Comparison of ENCODE assay signal across 8 cellular contexts in genomic region chr19:14689598-14690503, GRCh38. TPM values are rescaled to one million over a fixed set of nuclear protein-coding genes. Genes with fewer than 3 reads are reported as not detected.
A peak's percentile ranks its signal among the peaks of the same experiment; 100 is the strongest.
DNase-seq lines count a peak whose midpoint lies in the region; ATAC-seq and TF ChIP-seq lines count a peak whose summit lies in the region.

Gene ZNF333 (plus strand): TSS chr19:14690048. CDS start chr19:14693492, 3,444 bp downstream.

- DNase-seq in AG20443 (ENCODE audit: low spot score) (peak; percentile 99), NCI-H446 treated with DMSO at 0.1 percent for 48 hours (lab: John Stamatoyannopoulos, UW) (peak; percentile 85), cerebellum (ENCODE audit: low spot score) (peak; percentile 96), kidney epithelial cell (ENCODE audit: low read depth) (peak; percentile 56)
- peak; percentile 94 for DNase-seq in activated CD4-positive, alpha-beta T cell treated with anti-CD3 and anti-CD28 coated beads for 1 hour
- peak; percentile 100 for DNase-seq in stimulated activated CD4-positive, alpha-beta T cell treated with anti-CD3 and anti-CD28 coated beads, Interleukin-15, amount 100 ng/mL, for 24 hours

- peak within 1 kb of the TSS; percentile 55 for H3K4me3 ChIP-seq in kidney epithelial cell (ENCODE audit: low read depth, low read length)

- peak; percentile 86 for ATAC-seq in GM19043 (IDR thresholded peaks at IDR 0.05; ENCODE audit: low read depth, unreplicated experiment)
- peak; percentile 89 for ATAC-seq in HG03354 (IDR thresholded peaks at IDR 0.05; ENCODE audit: poor library complexity, severe bottlenecking, unreplicated experiment)

- no peak for TF ChIP-seq CTCF in kidney epithelial cell (IDR thresholded peaks at IDR 0.05; ENCODE audit: insufficient read depth, low read length, poor library complexity, severe bottlenecking)

- H3K36me3 ChIP-seq in kidney epithelial cell (ENCODE audit: control insufficient read depth, insufficient read depth, low read length): no peaks in the 10 kb centered on the region

- H3K27me3 ChIP-seq in kidney epithelial cell (ENCODE audit: control insufficient read depth, insufficient read depth, low read length): no peaks in the 10 kb centered on the region

RNA-seq across cellular contexts. Expression of gene ZNF333, which starts in this region (rescaled TPM):
- total RNA-seq in cerebellum (48.4 TPM), kidney epithelial cell (9.0 and 14.5 TPM in 2 replicates)

Comparison
In these comparisons a context has a peak if more than half of its experiments do, and no peak if none do; other contexts are left out.
1. Peak in every context shown above with its lines: DNase-seq, ATAC-seq and H3K4me3 ChIP-seq.